Comparison of ENCODE assay signal across 1 cellular context in the genomic region with DNA sequence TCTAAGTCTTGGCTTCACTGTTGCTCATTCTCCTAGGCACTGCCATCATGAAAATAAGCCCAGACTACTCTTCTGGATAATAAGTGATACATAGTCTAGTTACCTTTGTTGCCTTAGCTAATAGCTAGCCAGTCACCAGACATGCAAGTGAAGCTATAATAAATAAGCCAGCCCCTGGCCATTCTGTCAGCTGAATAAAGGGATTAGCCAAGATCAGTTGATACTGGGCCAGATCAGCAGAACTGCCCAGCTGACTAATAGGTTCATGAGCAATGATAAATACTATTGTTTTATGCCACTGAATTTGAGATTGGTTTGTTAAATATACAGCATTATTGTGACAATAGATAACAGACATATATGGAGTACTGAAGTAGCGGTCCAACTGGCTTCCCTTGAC.
TF ChIP-seq lines count a peak whose summit lies in the region.

No MANE protein-coding gene starts in this region.

TF ChIP-seq in K562, 482 proteins besides CTCF, POLR2A, EP300 and RAD21:
- TF ChIP-seq, protein P1, sequence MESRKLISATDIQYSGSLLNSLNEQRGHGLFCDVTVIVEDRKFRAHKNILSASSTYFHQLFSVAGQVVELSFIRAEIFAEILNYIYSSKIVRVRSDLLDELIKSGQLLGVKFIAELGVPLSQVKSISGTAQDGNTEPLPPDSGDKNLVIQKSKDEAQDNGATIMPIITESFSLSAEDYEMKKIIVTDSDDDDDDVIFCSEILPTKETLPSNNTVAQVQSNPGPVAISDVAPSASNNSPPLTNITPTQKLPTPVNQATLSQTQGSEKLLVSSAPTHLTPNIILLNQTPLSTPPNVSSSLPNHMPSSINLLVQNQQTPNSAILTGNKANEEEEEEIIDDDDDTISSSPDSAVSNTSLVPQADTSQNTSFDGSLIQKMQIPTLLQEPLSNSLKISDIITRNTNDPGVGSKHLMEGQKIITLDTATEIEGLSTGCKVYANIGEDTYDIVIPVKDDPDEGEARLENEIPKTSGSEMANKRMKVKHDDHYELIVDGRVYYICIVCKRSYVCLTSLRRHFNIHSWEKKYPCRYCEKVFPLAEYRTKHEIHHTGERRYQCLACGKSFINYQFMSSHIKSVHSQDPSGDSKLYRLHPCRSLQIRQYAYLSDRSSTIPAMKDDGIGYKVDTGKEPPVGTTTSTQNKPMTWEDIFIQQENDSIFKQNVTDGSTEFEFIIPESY (CRISPR knock-in tag; IDR thresholded peaks at IDR 0.05) = no peak
- TF ChIP-seq, protein P2, sequence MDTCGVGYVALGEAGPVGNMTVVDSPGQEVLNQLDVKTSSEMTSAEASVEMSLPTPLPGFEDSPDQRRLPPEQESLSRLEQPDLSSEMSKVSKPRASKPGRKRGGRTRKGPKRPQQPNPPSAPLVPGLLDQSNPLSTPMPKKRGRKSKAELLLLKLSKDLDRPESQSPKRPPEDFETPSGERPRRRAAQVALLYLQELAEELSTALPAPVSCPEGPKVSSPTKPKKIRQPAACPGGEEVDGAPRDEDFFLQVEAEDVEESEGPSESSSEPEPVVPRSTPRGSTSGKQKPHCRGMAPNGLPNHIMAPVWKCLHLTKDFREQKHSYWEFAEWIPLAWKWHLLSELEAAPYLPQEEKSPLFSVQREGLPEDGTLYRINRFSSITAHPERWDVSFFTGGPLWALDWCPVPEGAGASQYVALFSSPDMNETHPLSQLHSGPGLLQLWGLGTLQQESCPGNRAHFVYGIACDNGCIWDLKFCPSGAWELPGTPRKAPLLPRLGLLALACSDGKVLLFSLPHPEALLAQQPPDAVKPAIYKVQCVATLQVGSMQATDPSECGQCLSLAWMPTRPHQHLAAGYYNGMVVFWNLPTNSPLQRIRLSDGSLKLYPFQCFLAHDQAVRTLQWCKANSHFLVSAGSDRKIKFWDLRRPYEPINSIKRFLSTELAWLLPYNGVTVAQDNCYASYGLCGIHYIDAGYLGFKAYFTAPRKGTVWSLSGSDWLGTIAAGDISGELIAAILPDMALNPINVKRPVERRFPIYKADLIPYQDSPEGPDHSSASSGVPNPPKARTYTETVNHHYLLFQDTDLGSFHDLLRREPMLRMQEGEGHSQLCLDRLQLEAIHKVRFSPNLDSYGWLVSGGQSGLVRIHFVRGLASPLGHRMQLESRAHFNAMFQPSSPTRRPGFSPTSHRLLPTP (IDR thresholded peaks at IDR 0.05; ENCODE audit: borderline replicate concordance, extremely low read depth, insufficient read length) = no peak
- TF ChIP-seq HNRNPLL (IDR thresholded peaks at IDR 0.05; ENCODE audit: low read depth, low read length, poor library complexity, severe bottlenecking) = no peak
- no peak for TF ChIP-seq NR2C2 (CRISPR knock-in tag; IDR thresholded peaks at IDR 0.05)
- TF ChIP-seq NR2C2 (tag; IDR thresholded peaks at IDR 0.05) = no peak
- no peak for TF ChIP-seq MECOM (CRISPR knock-in tag; IDR thresholded peaks at IDR 0.05)
- TF ChIP-seq, protein P3, sequence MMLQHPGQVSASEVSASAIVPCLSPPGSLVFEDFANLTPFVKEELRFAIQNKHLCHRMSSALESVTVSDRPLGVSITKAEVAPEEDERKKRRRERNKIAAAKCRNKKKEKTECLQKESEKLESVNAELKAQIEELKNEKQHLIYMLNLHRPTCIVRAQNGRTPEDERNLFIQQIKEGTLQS (IDR thresholded peaks at IDR 0.05) = no peak
- TF ChIP-seq, protein P3 (CRISPR knock-in tag; conservative IDR thresholded peaks at IDR 0.05) = no peak
- TF ChIP-seq ZNF347 (CRISPR knock-in tag; IDR thresholded peaks at IDR 0.05; ENCODE audit: low read depth) = no peak
